In genomic region chr12:105733579-105733978, GRCh38 we compare ENCODE assay signal across 20 cellular contexts.
DNase-seq lines count a peak whose midpoint lies in the region; ATAC-seq and TF ChIP-seq lines count a peak whose summit lies in the region.
"Had no signal": no experiment of that assay in that cellular context is flagged by ENCODE, and none has a peak within 500 bp of the region (broad histone marks: within the 10 kb centered on the region; RNA-seq: fewer than 3 reads in every experiment).

No MANE protein-coding gene starts in this region.

- no peak overlapping the region for H2AFZ ChIP-seq in SK-N-SH (ENCODE audit: low read depth)

- H3K9me2 ChIP-seq in DOHH2 (replicated peaks; ENCODE audit: control insufficient read depth, low read length) (no peaks in the 10 kb centered on the region), SK-N-SH (no peaks in the 10 kb centered on the region)

- no peaks in the 10 kb centered on the region for H3F3A ChIP-seq in DOHH2 (ENCODE audit: control insufficient read depth, insufficient read depth)
- no peaks in the 10 kb centered on the region for H3F3A ChIP-seq in SK-N-SH (replicated peaks; ENCODE audit: insufficient read depth)

- H3K4me1 ChIP-seq in DOHH2 (ENCODE audit: control insufficient read depth, low read length) (peaks cover 39% of the 10 kb centered on the region), SK-N-SH (ENCODE audit: control insufficient read depth in 1 of 2, insufficient read depth in 2 of 2, low read depth in 1 of 2, low read length in 1 of 2) (no peaks in the 10 kb centered on the region)

- H3K4me2 ChIP-seq in DOHH2 (ENCODE audit: low read length) (peak overlapping the region; percentile 34), SK-N-SH (no peak overlapping the region)
- H3K4me2 ChIP-seq: BLaER1 treated with 17β-estradiol and CSF1 and Interleukin-3, amounts not matched to agents 10 nM and 100 nM had no signal

- TF ChIP-seq RAD21 in SK-N-SH (IDR thresholded peaks at IDR 0.05; ENCODE audit: low read length), result no peak

- DNase-seq in NCI-H510A treated with DMSO at 0.1 percent for 48 hours (lab: John Stamatoyannopoulos, UW) (peak; percentile 19), NCI-H510A (lab: John Stamatoyannopoulos, UW) (no peak), NCI-H69 (lab: John Stamatoyannopoulos, UW) (peak; percentile 43), SK-N-SH (no peak), hippocampal formation (lab: John Stamatoyannopoulos, UW) (no peak)
- DNase-seq: CD8-positive, alpha-beta T cell; GF-D8; H9; IMR-90; MG63; NCI-H187 treated with DMSO at 0.1 percent for 48 hours; NCI-H526; NK-92 treated with Interleukin-12 subunit alpha and Interleukin-12 subunit beta, amount 100 ng/mL, for 24 hours; SHP77; T-cell had no signal

- no peaks in the 10 kb centered on the region for H3K27me3 ChIP-seq in DOHH2 (ENCODE audit: control insufficient read depth, low read length)
- H3K27me3 ChIP-seq in SK-N-SH (ENCODE audit: insufficient read depth), result no peaks in the 10 kb centered on the region
- H3K27me3 ChIP-seq: BLaER1 treated with 17β-estradiol and CSF1 and Interleukin-3, amounts not matched to agents 10 nM and 100 nM had no signal

- H4K20me1 ChIP-seq in DOHH2 (ENCODE audit: control insufficient read depth, insufficient read depth, low read depth, low read length), result no peaks in the 10 kb centered on the region
- H4K20me1 ChIP-seq in SK-N-SH (ENCODE audit: insufficient read depth), result no peaks in the 10 kb centered on the region
- H4K20me1 ChIP-seq: BLaER1 treated with 17β-estradiol and CSF1 and Interleukin-3, amounts not matched to agents 10 nM and 100 nM had no signal

- no peaks in the 10 kb centered on the region for H3K36me3 ChIP-seq in DOHH2 (ENCODE audit: control insufficient read depth, low read length)
- no peaks in the 10 kb centered on the region for H3K36me3 ChIP-seq in SK-N-SH (replicated peaks in 1 of 2; ENCODE audit: control insufficient read depth in 1 of 2, insufficient read depth in 2 of 2, low read length in 1 of 2)
- H3K36me3 ChIP-seq: BLaER1 treated with 17β-estradiol and CSF1 and Interleukin-3, amounts not matched to agents 10 nM and 100 nM; MG63 had no signal

- no peak for ATAC-seq in GM19351 (IDR thresholded peaks at IDR 0.05; ENCODE audit: unreplicated experiment)
- ATAC-seq: CD8-positive, alpha-beta T cell; T-cell had no signal

- H3K27ac ChIP-seq in DOHH2 (ENCODE audit: low read depth, low read length) (peak overlapping the region; percentile 50), SK-N-SH (ENCODE audit: low read depth in 2 of 2, low read length in 1 of 2) (no peak overlapping the region)
- H3K27ac ChIP-seq: BLaER1 treated with 17β-estradiol and CSF1 and Interleukin-3, amounts not matched to agents 10 nM and 100 nM; HL-60; SK-N-MC had no signal

- 41% methylated on average over 1 of the region's 1 CpG for WGBS in SK-N-SH (ENCODE audit: low lambda C conversion rate)

- no peaks in the 10 kb centered on the region for H3K9me3 ChIP-seq in DOHH2 (ENCODE audit: control insufficient read depth, insufficient read depth, low read length)
- H3K9me3 ChIP-seq in SK-N-SH, result no peaks in the 10 kb centered on the region
- H3K9me3 ChIP-seq: BLaER1 treated with 17β-estradiol and CSF1 and Interleukin-3, amounts not matched to agents 10 nM and 100 nM; MG63 had no signal

- no peak for TF ChIP-seq EP300 in SK-N-SH (IDR thresholded peaks at IDR 0.05; ENCODE audit: borderline replicate concordance in 1 of 2, low read depth in 1 of 2, low read length in 1 of 2)

- TF ChIP-seq CTCF in DOHH2 (IDR thresholded peaks at IDR 0.05; ENCODE audit: low read depth, low read length, poor library complexity, severe bottlenecking) (no peak), SK-N-SH (IDR thresholded peaks at IDR 0.05) (no peak)

- H3K9ac ChIP-seq in SK-N-SH, result no peak overlapping the region
- H3K9ac ChIP-seq: BLaER1 treated with 17β-estradiol and CSF1 and Interleukin-3, amounts not matched to agents 10 nM and 100 nM had no signal

- POLR2A ChIA-PET in SK-N-SH (lab: Yijun Ruan, JAX), result no interaction called here

- H3K4me3 ChIP-seq in DOHH2 (ENCODE audit: low read length), result no peak overlapping the region
- H3K4me3 ChIP-seq in SK-N-SH (ENCODE audit: low read depth in 2 of 2, low read length in 1 of 2), result no peak overlapping the region
- H3K4me3 ChIP-seq: BLaER1 treated with 17β-estradiol and CSF1 and Interleukin-3, amounts not matched to agents 10 nM and 100 nM; MG63; SK-N-MC had no signal

- H3K79me2 ChIP-seq in DOHH2 (ENCODE audit: control insufficient read depth, low read length), result no peaks in the 10 kb centered on the region
- no peaks in the 10 kb centered on the region for H3K79me2 ChIP-seq in SK-N-SH (ENCODE audit: insufficient read depth)

- CTCF ChIA-PET in SK-N-SH (lab: Yijun Ruan, JAX), result interaction anchor here (0.6 to 1.2 kb wide), 2 partner anchors 403 to 416 kb away, joined by 3 read pairs; no protein-coding TSS in a partner anchor

TF ChIP-seq in SK-N-SH, 30 proteins besides CTCF, POLR2A, EP300 and RAD21:
- TF ChIP-seq IRF3 (IDR thresholded peaks at IDR 0.05; ENCODE audit: low read depth, low read length) (no peak), RXRA (IDR thresholded peaks at IDR 0.05; ENCODE audit: borderline replicate concordance, low read depth) (no peak), JUND (IDR thresholded peaks at IDR 0.05) (no peak), TAF1 (IDR thresholded peaks at IDR 0.05; ENCODE audit: borderline replicate concordance, low read depth, low read length) (no peak)

Comparison
In these comparisons a context has a peak if more than half of its experiments do, and no peak if none do; other contexts are left out.
1. DNase-seq: peak in NCI-H510A treated with DMSO at 0.1 percent for 48 hours (single experiment) and NCI-H69 (single experiment); none in NCI-H510A (single experiment), SK-N-SH (single experiment) and hippocampal formation (0 of 2).